ENCODE assay signal across 29 cellular contexts in the genomic region with DNA sequence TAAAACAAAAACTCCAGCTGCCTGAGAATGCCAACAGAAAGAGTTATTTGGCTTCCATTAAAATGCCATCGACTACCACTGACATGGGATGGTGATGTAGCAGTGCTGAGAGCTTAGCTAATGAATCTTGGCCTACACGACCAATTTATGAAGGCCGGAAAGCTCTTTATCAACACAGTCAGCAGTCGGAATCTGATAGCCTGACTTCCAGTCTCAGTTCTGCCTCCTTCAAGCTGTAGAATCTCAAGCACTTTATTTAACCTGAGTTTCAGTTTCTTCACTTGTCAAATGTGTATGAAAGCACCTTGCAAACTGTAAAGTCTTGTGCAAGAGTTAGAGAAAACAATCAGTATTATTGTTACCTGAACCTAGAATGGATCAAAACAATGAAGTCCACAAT.
"Had no signal": no experiment of that assay in that cellular context is flagged by ENCODE, and none has a peak within 500 bp of the region (broad histone marks: within the 10 kb centered on the region; RNA-seq: fewer than 3 reads in every experiment).

No MANE protein-coding gene starts in this region.

- H3K36me3 ChIP-seq: MG63, WERI-Rb-1 had no signal

- DNase-seq: activated CD4-positive, alpha-beta memory T cell treated with anti-CD3 and anti-CD28 coated beads, Interleukin-2, amount 10 ng/mL, durations not matched to agents 7 days and 5 days; activated CD4-positive, alpha-beta T cell treated with anti-CD3 and anti-CD28 coated beads for 1 hour; activated CD4-positive, alpha-beta T cell treated with anti-CD3 and anti-CD28 coated beads for 48 hours; activated CD4-positive, CD25-positive, alpha-beta regulatory T cell; activated CD8-positive, alpha-beta memory T cell treated with anti-CD3 and anti-CD28 coated beads for 24 hours; activated CD8-positive, alpha-beta memory T cell treated with anti-CD3 and anti-CD28 coated beads, Interleukin-2, amount 10 ng/mL, durations not matched to agents 7 days and 5 days; activated CD8-positive, alpha-beta memory T cell treated with anti-CD3 and anti-CD28 coated beads, Interleukin-2, amount 50 U/mL, for 48 hours; activated effector memory CD4-positive, alpha-beta T cell treated with Interleukin-2 at 50 U/mL for 16 hours; activated naive CD4-positive, alpha-beta T cell treated with anti-CD3 and anti-CD28 coated beads, Interleukin-2, amount 10 ng/mL, durations not matched to agents 7 days and 5 days; activated naive CD8-positive, alpha-beta T cell treated with anti-CD3 and anti-CD28 coated beads, Interleukin-2, amount 50 U/mL, for 24 hours; activated T-cell treated with anti-CD3 and anti-CD28 coated beads, Interleukin-2, amount 50 U/mL, for 48 hours; anterior cingulate cortex; caudate nucleus; Kasumi-1; KBM-7; MG63; MV-4-11; NCI-H1092; NCI-H1436 treated with DMSO at 0.1 percent for 48 hours; NCI-H1694 treated with DMSO at 0.1 percent for 48 hours; NCI-H2029; NCI-H2227 treated with DMSO at 0.1 percent for 48 hours; NCI-H446; NCI-H510A treated with DMSO at 0.1 percent for 48 hours; NCI-H82; SHP77 treated with DMSO at 0.1 percent for 48 hours; T1000; WERI-Rb-1 had no signal

- H3K9me3 ChIP-seq: MG63 had no signal

- H3K4me3 ChIP-seq: MG63 had no signal

- H3K27me3 ChIP-seq: MG63 had no signal

- ATAC-seq: activated CD8-positive, alpha-beta memory T cell treated with anti-CD3 and anti-CD28 coated beads, Interleukin-2, amount 10 ng/mL, durations not matched to agents 7 days and 5 days; activated naive CD8-positive, alpha-beta T cell treated with anti-CD3 and anti-CD28 coated beads, Interleukin-2, amount 50 U/mL, for 24 hours; Panc1 had no signal

- H3K27ac ChIP-seq: WERI-Rb-1 had no signal
